Comparison of ENCODE assay signal across 17 cellular contexts in genomic region chr17:62038248-62038647, GRCh38. TPM values are rescaled to one million over a fixed set of nuclear protein-coding genes. Genes with fewer than 3 reads are reported as not detected.
DNase-seq lines count a peak whose midpoint lies in the region; ATAC-seq, FAIRE-seq and TF ChIP-seq lines count a peak whose summit lies in the region.
"Had no signal": no experiment of that assay in that cellular context is flagged by ENCODE, and none has a peak within 500 bp of the region (broad histone marks: within the 10 kb centered on the region; RNA-seq: fewer than 3 reads in every experiment).

No MANE protein-coding gene starts in this region.

- H2AFZ ChIP-seq in GM23338 (no peak overlapping the region), K562 (ENCODE audit: low read depth, low read length) (no peak overlapping the region)

- H3F3A ChIP-seq in GM23338 (replicated peaks; ENCODE audit: low read depth) = no peaks in the 10 kb centered on the region; the same call in 1 of the 2 replicates

- no peak for TF ChIP-seq EP300 in K562 (IDR thresholded peaks at IDR 0.05; ENCODE audit: low read length)

- peaks cover 9% of the 10 kb centered on the region; the same call in 1 of the 2 replicates for H3K36me3 ChIP-seq in GM23338 (ENCODE audit: insufficient read depth)
- peaks cover 73% of the 10 kb centered on the region for H3K36me3 ChIP-seq in K562 (ENCODE audit: control insufficient read depth, insufficient read depth, low read length)
- H3K36me3 ChIP-seq in gastrocnemius medialis = peaks cover 0 to 8% of the 10 kb centered on the region in 2 donors

- DNase-seq in GM23338 (ENCODE audit: low spot score) (no peak), K562 (ENCODE audit: extremely low read depth in 1 of 4, low spot score in 3 of 4) (no peak), glomerular visceral epithelial cell (ENCODE audit: extremely low spot score) (peak; percentile 22), gastrocnemius medialis (no peak)
- no peak for DNase-seq in activated T-helper 2 cell treated with anti-CD3 and anti-CD28 coated beads, Interferon-gamma antibody, Interleukin-2, Interleukin-4, amounts not matched to agents 10 μg/mL and 5 μg/mL and 100 μg/mL, durations not matched to agents 14 hours and 24 hours and 36 hours (ENCODE audit: low spot score)
- DNase-seq: BE2C; CD4-positive, alpha-beta memory T cell; DMS79; HCEC 1CT; HFFc6 had no signal

- peaks cover 40% of the 10 kb centered on the region for H3K36me3 Mint-ChIP-seq in GM23338 (ENCODE audit: low read depth)
- H3K36me3 Mint-ChIP-seq in activated T-helper 2 cell treated with anti-CD3 and anti-CD28 coated beads, Interferon-gamma antibody, Interleukin-2, Interleukin-4, amounts not matched to agents 10 μg/mL and 5 μg/mL and 100 μg/mL, durations not matched to agents 14 hours and 24 hours and 36 hours (ENCODE audit: low read depth) = peaks cover 58% of the 10 kb centered on the region

- H3K4me3 ChIP-seq in GM23338 (no peak overlapping the region), K562 (no peak overlapping the region), gastrocnemius medialis (no peak overlapping the region)
- H3K4me3 ChIP-seq: A549 had no signal

- H3K9me2 ChIP-seq in GM23338 (ENCODE audit: insufficient read depth) = no peaks in the 10 kb centered on the region

- no peak overlapping the region for H3K9ac ChIP-seq in K562 (ENCODE audit: insufficient read depth in 1 of 2, low read depth in 2 of 2, low read length in 2 of 2)

- intact Hi-C loops in K562 (cut with micrococcal nuclease) = no loop called here
- intact Hi-C loops in gastrocnemius medialis (cut with DNase I; ENCODE audit: low total_unique reads) = no loop called here
- intact Hi-C loops in activated T-helper 2 cell treated with anti-CD3 and anti-CD28 coated beads, Interferon-gamma antibody, Interleukin-2, Interleukin-4, amounts not matched to agents 10 μg/mL and 5 μg/mL and 100 μg/mL, durations not matched to agents 14 hours and 24 hours and 36 hours (cut with micrococcal nuclease) = no loop called here

- H3K4me1 Mint-ChIP-seq in GM23338 = no peaks in the 10 kb centered on the region
- peaks cover 5% of the 10 kb centered on the region for H3K4me1 Mint-ChIP-seq in activated T-helper 2 cell treated with anti-CD3 and anti-CD28 coated beads, Interferon-gamma antibody, Interleukin-2, Interleukin-4, amounts not matched to agents 10 μg/mL and 5 μg/mL and 100 μg/mL, durations not matched to agents 14 hours and 24 hours and 36 hours (ENCODE audit: low read depth)

- no peaks in the 10 kb centered on the region for H3K9me1 ChIP-seq in K562 (ENCODE audit: control insufficient read depth, insufficient read depth, low read length)

- H3K4me3 Mint-ChIP-seq in GM23338 = no peak overlapping the region
- no peak overlapping the region for H3K4me3 Mint-ChIP-seq in activated T-helper 2 cell treated with anti-CD3 and anti-CD28 coated beads, Interferon-gamma antibody, Interleukin-2, Interleukin-4, amounts not matched to agents 10 μg/mL and 5 μg/mL and 100 μg/mL, durations not matched to agents 14 hours and 24 hours and 36 hours (ENCODE audit: low read depth)
- H3K4me3 Mint-ChIP-seq: CD4-positive, alpha-beta memory T cell; HFFc6 had no signal

- H3K9me3 ChIP-seq in K562 (replicated peaks; ENCODE audit: control insufficient read depth, insufficient read depth, low read depth, low read length) (no peaks in the 10 kb centered on the region), gastrocnemius medialis (no peaks in the 10 kb centered on the region)
- H3K9me3 ChIP-seq: A549, BE2C had no signal

- CTCF ChIA-PET in K562 (lab: Yijun Ruan, JAX; ENCODE audit: low intra/inter-chr PET ratio) = no interaction called here

- FAIRE-seq in K562 (lab: Jason Lieb, UNC) = no peak
- FAIRE-seq: A549, GM12891, HepG2, HTR-8/SVneo had no signal

- TF ChIP-seq CTCF in GM23338 (conservative IDR thresholded peaks at IDR 0.05; ENCODE audit: low read depth in 2 of 2) (no peak), K562 (IDR thresholded peaks at IDR 0.05 in 2 of 3, conservative IDR thresholded peaks at IDR 0.05 in 1 of 3; ENCODE audit: insufficient read depth in 2 of 3, low read depth in 1 of 3, low read length in 3 of 3) (no peak), gastrocnemius medialis (IDR thresholded peaks at IDR 0.05 in 4 of 5, conservative IDR thresholded peaks at IDR 0.05 in 1 of 5) (no peak)

- peaks cover 99% of the 10 kb centered on the region for H3K79me2 ChIP-seq in GM23338 (replicated peaks; ENCODE audit: insufficient read depth)
- H3K79me2 ChIP-seq in K562 (ENCODE audit: control insufficient read depth, insufficient read depth, low read length) = peaks cover 79% of the 10 kb centered on the region

- H3K27me3 ChIP-seq in GM23338 (ENCODE audit: insufficient read depth) (no peaks in the 10 kb centered on the region), K562 (ENCODE audit: control insufficient read depth in 2 of 2, insufficient read depth in 2 of 2, low read length in 2 of 2) (no peaks in the 10 kb centered on the region), gastrocnemius medialis (no peaks in the 10 kb centered on the region)
- H3K27me3 ChIP-seq: BE2C had no signal

- POLR2A ChIA-PET in K562 (lab: Yijun Ruan, JAX) = interaction anchor here (1.0 kb wide), 1 partner anchor 9 kb away, joined by 4 read pairs; no protein-coding TSS in a partner anchor

- in situ Hi-C loops in K562 (cut with MboI) (no loop called here), gastrocnemius medialis (cut with MboI; ENCODE audit: low sequenced_read_pairs in 4 of 4) (no loop called here)

- WGBS in K562 (ENCODE audit: insufficient coverage, low coverage, missing lambda C conversion rate) = 72% methylated on average over 1 of the region's 1 CpG

- H3K27me3 Mint-ChIP-seq in GM23338 (ENCODE audit: insufficient read depth, low read depth, poor library complexity) = no peaks in the 10 kb centered on the region
- H3K27me3 Mint-ChIP-seq in activated T-helper 2 cell treated with anti-CD3 and anti-CD28 coated beads, Interferon-gamma antibody, Interleukin-2, Interleukin-4, amounts not matched to agents 10 μg/mL and 5 μg/mL and 100 μg/mL, durations not matched to agents 14 hours and 24 hours and 36 hours (ENCODE audit: low read depth) = no peaks in the 10 kb centered on the region
- H3K27me3 Mint-ChIP-seq: CD4-positive, alpha-beta memory T cell had no signal

- H3K27ac Mint-ChIP-seq in GM23338 = no peak overlapping the region
- H3K27ac Mint-ChIP-seq in activated T-helper 2 cell treated with anti-CD3 and anti-CD28 coated beads, Interferon-gamma antibody, Interleukin-2, Interleukin-4, amounts not matched to agents 10 μg/mL and 5 μg/mL and 100 μg/mL, durations not matched to agents 14 hours and 24 hours and 36 hours = no peak overlapping the region
- H3K27ac Mint-ChIP-seq: HFFc6 had no signal

- TF ChIP-seq RAD21 in K562 (CRISPR knock-in tag; conservative IDR thresholded peaks at IDR 0.05 in 1 of 2, IDR thresholded peaks at IDR 0.05 in 1 of 2) = no peak

- TF ChIP-seq POLR2A in K562 (conservative IDR thresholded peaks at IDR 0.05) (no peak), gastrocnemius medialis (IDR thresholded peaks at IDR 0.05) (no peak)

- H3K27ac ChIP-seq in GM23338 (ENCODE audit: low read depth) (peak overlapping the region; percentile 74; the same call in 1 of the 2 replicates), K562 (ENCODE audit: extremely low read depth, low read depth, low read length) (no peak overlapping the region), gastrocnemius medialis (peak overlapping the region; percentile 65 to 87 (median 80))
- H3K27ac ChIP-seq: C4-2B had no signal

- BruUV-seq in K562 (replicated peaks; lab: Mats Ljungman, UMichigan) = no TSS peak

- no peaks in the 10 kb centered on the region for H3K4me1 ChIP-seq in GM23338 (ENCODE audit: insufficient read depth)
- no peaks in the 10 kb centered on the region for H3K4me1 ChIP-seq in K562 (replicated peaks in 1 of 2; ENCODE audit: control insufficient read depth in 2 of 2, insufficient read depth in 2 of 2, low read length in 2 of 2)
- H3K4me1 ChIP-seq in gastrocnemius medialis = peaks cover 29 to 43% of the 10 kb centered on the region in 2 donors
- H3K4me1 ChIP-seq: A549, BE2C had no signal

- ATAC-seq in GM23338 (no peak), K562 (peak; percentile 42; the same call in 2 of the 3 replicates), gastrocnemius medialis (no peak), HG03095 (IDR thresholded peaks at IDR 0.05; ENCODE audit: unreplicated experiment) (no peak), HG03521 (IDR thresholded peaks at IDR 0.05; ENCODE audit: unreplicated experiment) (no peak)
- ATAC-seq: A549, HepG2 had no signal

- no peaks in the 10 kb centered on the region for H3K9me3 Mint-ChIP-seq in GM23338
- H3K9me3 Mint-ChIP-seq in activated T-helper 2 cell treated with anti-CD3 and anti-CD28 coated beads, Interferon-gamma antibody, Interleukin-2, Interleukin-4, amounts not matched to agents 10 μg/mL and 5 μg/mL and 100 μg/mL, durations not matched to agents 14 hours and 24 hours and 36 hours = no peaks in the 10 kb centered on the region
- H3K9me3 Mint-ChIP-seq: CD4-positive, alpha-beta memory T cell; HFFc6 had no signal

- H3K4me2 ChIP-seq in GM23338 = no peak overlapping the region
- no peak overlapping the region for H3K4me2 ChIP-seq in K562 (ENCODE audit: insufficient read depth, low read length)
- H3K4me2 ChIP-seq: A549 had no signal

- H4K20me1 ChIP-seq in GM23338 (replicated peaks; ENCODE audit: insufficient read depth) = peaks cover 21% of the 10 kb centered on the region; the same call in 1 of the 2 replicates
- no peaks in the 10 kb centered on the region; the same call in 1 of the 2 replicates for H4K20me1 ChIP-seq in K562 (replicated peaks; ENCODE audit: control insufficient read depth, insufficient read depth, low read length)

RNA-seq across cellular contexts. Expression of gene MED13, which starts 26.8 kb away (rescaled TPM):
- total RNA-seq in GM23338 (2014; rRNA removed; shearing (Covaris generic)) = 45.8 and 47.1 TPM in 2 replicates
- polyA plus RNA-seq in GM23338 (2016; fragmentation: Nextera tagmentation; extraction: Ambion mirVana) (11.8 and 13.0 TPM in 2 replicates), K562 (2011; rRNA removed) (36.5 and 36.7 TPM in 2 replicates), K562 (2014; fragmentation: Illumina TruSeq; extraction: Trizol) (26.5 and 28.2 TPM in 2 replicates), K562 (2014; fragmentation: Nextera tagmentation; extraction: Ambion mirVana) (1 to 10 TPM; 5.4 to 6.1 TPM), K562 (2014; rRNA removed) (11.0 and 13.5 TPM in 2 replicates)
- 264 and 586 TPM in 2 replicates for total RNA-seq in K562 (2011; cell fraction: chromatin; rRNA removed; ENCODE audit: low replicate concordance)
- total RNA-seq in K562 (2011; cell fraction: nucleolus; rRNA removed) = 98.4 and 126 TPM in 2 replicates
- total RNA-seq in K562 (2011; cell fraction: nucleoplasm; rRNA removed) = 186 and 199 TPM in 2 replicates
- total RNA-seq in K562 (2014; rRNA removed) (25.1 and 26.9 TPM in 2 replicates), K562 (2014; rRNA removed; fragmentation: Illumina TruSeq; extraction: Trizol) (48.4 and 55.0 TPM in 2 replicates), K562 (2015; rRNA removed; fragmentation: Illumina TruSeq; extraction: Trizol) (42.5 and 45.4 TPM in 2 replicates), K562 (2021) (42.6 and 46.3 TPM in 2 replicates), gastrocnemius medialis (100 to 1,000 TPM in 1 of 4 donors, 10 to 100 TPM in 3; 54.9 to 142 (median 67.8) TPM)
- 9.9 and 16.5 TPM in 2 replicates for polyA plus RNA-seq in K562 (2011; cell fraction: cytosol; rRNA removed)
- 45.0 and 51.7 TPM in 2 replicates for polyA plus RNA-seq in K562 (2011; cell fraction: nucleus; rRNA removed)
- 10.9 and 13.8 TPM in 2 replicates for polyA plus RNA-seq in K562 (2012)
- polyA minus RNA-seq in K562 (2011; rRNA and poly(A)+ RNA removed) = 235 and 248 TPM in 2 replicates
- 64.0 and 69.1 TPM in 2 replicates for polyA minus RNA-seq in K562 (2011; cell fraction: cytosol; rRNA and poly(A)+ RNA removed)
- polyA minus RNA-seq in K562 (2011; cell fraction: nucleus; rRNA and poly(A)+ RNA removed) = 46.3 and 105 TPM in 2 replicates
- total RNA-seq in activated T-helper 2 cell treated with anti-CD3 and anti-CD28 coated beads, Interferon-gamma antibody, Interleukin-2, Interleukin-4, amounts not matched to agents 10 μg/mL and 5 μg/mL and 100 μg/mL, durations not matched to agents 14 hours and 24 hours and 36 hours = 59.4 and 60.2 TPM in 2 replicates
